In genomic region chr10:13282348-13282747, GRCh38 we compare ENCODE assay signal across 5 cellular contexts. TPM values are rescaled to one million over a fixed set of nuclear protein-coding genes. Genes with fewer than 3 reads are reported as not detected.
"Had no signal": no experiment of that assay in that cellular context is flagged by ENCODE, and none has a peak within 500 bp of the region (broad histone marks: within the 10 kb centered on the region; RNA-seq: fewer than 3 reads in every experiment).

No MANE protein-coding gene starts in this region.

RNA-seq across cellular contexts. Expression of gene UCMA, which starts 48.2 kb away (rescaled TPM):
- total RNA-seq: GM23248, H4, H7, H9, HFFc6 had no signal
- polyA plus RNA-seq: GM23248 had no signal
